In the genomic region with DNA sequence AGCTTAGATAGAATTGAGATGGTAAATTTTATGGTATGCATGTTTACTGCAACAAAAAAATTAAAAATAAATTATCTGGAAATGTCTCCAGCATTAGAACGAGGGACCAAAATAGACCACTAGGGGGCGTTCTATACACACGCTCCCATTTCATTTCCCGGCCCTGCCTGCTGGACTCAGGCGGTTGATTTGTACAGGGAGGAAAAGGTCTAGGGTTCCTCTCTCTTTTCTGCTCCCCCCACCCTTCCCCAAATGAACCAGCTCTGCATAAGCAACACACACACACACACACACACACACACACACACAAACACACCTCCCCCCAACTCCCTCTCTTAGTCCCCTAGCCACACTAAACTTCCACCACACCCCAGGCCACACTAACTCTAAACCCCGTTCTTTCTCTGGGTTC, we compare ENCODE assay signal across 1 cellular context.
TF ChIP-seq lines count a peak whose summit lies in the region.

No MANE protein-coding gene starts in this region.

TF ChIP-seq in GM23338, 12 proteins besides CTCF, POLR2A, EP300 and RAD21:
- TF ChIP-seq, protein P1, sequence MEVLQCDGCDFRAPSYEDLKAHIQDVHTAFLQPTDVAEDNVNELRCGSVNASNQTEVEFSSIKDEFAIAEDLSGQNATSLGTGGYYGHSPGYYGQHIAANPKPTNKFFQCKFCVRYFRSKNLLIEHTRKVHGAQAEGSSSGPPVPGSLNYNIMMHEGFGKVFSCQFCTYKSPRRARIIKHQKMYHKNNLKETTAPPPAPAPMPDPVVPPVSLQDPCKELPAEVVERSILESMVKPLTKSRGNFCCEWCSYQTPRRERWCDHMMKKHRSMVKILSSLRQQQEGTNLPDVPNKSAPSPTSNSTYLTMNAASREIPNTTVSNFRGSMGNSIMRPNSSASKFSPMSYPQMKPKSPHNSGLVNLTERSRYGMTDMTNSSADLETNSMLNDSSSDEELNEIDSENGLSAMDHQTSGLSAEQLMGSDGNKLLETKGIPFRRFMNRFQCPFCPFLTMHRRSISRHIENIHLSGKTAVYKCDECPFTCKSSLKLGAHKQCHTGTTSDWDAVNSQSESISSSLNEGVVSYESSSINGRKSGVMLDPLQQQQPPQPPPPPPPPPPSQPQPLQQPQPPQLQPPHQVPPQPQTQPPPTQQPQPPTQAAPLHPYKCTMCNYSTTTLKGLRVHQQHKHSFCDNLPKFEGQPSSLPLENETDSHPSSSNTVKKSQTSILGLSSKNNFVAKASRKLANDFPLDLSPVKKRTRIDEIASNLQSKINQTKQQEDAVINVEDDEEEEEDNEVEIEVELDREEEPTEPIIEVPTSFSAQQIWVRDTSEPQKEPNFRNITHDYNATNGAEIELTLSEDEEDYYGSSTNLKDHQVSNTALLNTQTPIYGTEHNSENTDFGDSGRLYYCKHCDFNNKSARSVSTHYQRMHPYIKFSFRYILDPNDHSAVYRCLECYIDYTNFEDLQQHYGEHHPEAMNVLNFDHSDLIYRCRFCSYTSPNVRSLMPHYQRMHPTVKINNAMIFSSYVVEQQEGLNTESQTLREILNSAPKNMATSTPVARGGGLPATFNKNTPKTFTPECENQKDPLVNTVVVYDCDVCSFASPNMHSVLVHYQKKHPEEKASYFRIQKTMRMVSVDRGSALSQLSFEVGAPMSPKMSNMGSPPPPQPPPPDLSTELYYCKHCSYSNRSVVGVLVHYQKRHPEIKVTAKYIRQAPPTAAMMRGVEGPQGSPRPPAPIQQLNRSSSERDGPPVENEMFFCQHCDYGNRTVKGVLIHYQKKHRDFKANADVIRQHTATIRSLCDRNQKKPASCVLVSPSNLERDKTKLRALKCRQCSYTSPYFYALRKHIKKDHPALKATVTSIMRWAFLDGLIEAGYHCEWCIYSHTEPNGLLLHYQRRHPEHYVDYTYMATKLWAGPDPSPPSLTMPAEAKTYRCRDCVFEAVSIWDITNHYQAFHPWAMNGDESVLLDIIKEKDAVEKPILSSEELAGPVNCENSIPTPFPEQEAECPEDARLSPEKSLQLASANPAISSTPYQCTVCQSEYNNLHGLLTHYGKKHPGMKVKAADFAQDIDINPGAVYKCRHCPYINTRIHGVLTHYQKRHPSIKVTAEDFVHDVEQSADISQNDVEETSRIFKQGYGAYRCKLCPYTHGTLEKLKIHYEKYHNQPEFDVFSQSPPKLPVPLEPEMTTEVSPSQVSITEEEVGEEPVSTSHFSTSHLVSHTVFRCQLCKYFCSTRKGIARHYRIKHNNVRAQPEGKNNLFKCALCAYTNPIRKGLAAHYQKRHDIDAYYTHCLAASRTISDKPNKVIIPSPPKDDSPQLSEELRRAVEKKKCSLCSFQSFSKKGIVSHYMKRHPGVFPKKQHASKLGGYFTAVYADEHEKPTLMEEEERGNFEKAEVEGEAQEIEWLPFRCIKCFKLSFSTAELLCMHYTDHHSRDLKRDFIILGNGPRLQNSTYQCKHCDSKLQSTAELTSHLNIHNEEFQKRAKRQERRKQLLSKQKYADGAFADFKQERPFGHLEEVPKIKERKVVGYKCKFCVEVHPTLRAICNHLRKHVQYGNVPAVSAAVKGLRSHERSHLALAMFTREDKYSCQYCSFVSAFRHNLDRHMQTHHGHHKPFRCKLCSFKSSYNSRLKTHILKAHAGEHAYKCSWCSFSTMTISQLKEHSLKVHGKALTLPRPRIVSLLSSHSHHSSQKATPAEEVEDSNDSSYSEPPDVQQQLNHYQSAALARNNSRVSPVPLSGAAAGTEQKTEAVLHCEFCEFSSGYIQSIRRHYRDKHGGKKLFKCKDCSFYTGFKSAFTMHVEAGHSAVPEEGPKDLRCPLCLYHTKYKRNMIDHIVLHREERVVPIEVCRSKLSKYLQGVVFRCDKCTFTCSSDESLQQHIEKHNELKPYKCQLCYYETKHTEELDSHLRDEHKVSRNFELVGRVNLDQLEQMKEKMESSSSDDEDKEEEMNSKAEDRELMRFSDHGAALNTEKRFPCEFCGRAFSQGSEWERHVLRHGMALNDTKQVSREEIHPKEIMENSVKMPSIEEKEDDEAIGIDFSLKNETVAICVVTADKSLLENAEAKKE (CRISPR knock-in tag; IDR thresholded peaks at IDR 0.05), result no peak
- TF ChIP-seq POLR2AphosphoS5 (IDR thresholded peaks at IDR 0.05; ENCODE audit: low read depth) (no peak), EZH2phosphoT487 (IDR thresholded peaks at IDR 0.05; ENCODE audit: unreplicated experiment) (no peak), ZNF331 (CRISPR knock-in tag; IDR thresholded peaks at IDR 0.05; ENCODE audit: low read depth) (no peak), NANOG (IDR thresholded peaks at IDR 0.05; ENCODE audit: borderline replicate concordance) (no peak), CREB1 (CRISPR knock-in tag; IDR thresholded peaks at IDR 0.05; ENCODE audit: low read depth) (no peak), EZH2 (IDR thresholded peaks at IDR 0.05; ENCODE audit: low read depth, unreplicated experiment) (no peak), ZNF114 (CRISPR knock-in tag; IDR thresholded peaks at IDR 0.05) (no peak), JUNB (IDR thresholded peaks at IDR 0.05; ENCODE audit: unreplicated experiment) (no peak), STAT1 (IDR thresholded peaks at IDR 0.05; ENCODE audit: unreplicated experiment) (no peak)
- TF ChIP-seq, protein P2, sequence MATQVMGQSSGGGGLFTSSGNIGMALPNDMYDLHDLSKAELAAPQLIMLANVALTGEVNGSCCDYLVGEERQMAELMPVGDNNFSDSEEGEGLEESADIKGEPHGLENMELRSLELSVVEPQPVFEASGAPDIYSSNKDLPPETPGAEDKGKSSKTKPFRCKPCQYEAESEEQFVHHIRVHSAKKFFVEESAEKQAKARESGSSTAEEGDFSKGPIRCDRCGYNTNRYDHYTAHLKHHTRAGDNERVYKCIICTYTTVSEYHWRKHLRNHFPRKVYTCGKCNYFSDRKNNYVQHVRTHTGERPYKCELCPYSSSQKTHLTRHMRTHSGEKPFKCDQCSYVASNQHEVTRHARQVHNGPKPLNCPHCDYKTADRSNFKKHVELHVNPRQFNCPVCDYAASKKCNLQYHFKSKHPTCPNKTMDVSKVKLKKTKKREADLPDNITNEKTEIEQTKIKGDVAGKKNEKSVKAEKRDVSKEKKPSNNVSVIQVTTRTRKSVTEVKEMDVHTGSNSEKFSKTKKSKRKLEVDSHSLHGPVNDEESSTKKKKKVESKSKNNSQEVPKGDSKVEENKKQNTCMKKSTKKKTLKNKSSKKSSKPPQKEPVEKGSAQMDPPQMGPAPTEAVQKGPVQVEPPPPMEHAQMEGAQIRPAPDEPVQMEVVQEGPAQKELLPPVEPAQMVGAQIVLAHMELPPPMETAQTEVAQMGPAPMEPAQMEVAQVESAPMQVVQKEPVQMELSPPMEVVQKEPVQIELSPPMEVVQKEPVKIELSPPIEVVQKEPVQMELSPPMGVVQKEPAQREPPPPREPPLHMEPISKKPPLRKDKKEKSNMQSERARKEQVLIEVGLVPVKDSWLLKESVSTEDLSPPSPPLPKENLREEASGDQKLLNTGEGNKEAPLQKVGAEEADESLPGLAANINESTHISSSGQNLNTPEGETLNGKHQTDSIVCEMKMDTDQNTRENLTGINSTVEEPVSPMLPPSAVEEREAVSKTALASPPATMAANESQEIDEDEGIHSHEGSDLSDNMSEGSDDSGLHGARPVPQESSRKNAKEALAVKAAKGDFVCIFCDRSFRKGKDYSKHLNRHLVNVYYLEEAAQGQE (IDR thresholded peaks at IDR 0.05; ENCODE audit: unreplicated experiment), result no peak
- TF ChIP-seq, protein P3, sequence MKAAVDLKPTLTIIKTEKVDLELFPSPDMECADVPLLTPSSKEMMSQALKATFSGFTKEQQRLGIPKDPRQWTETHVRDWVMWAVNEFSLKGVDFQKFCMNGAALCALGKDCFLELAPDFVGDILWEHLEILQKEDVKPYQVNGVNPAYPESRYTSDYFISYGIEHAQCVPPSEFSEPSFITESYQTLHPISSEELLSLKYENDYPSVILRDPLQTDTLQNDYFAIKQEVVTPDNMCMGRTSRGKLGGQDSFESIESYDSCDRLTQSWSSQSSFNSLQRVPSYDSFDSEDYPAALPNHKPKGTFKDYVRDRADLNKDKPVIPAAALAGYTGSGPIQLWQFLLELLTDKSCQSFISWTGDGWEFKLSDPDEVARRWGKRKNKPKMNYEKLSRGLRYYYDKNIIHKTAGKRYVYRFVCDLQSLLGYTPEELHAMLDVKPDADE (IDR thresholded peaks at IDR 0.05), result no peak
